In genomic region chr7:12090757-12091134, GRCh38 we compare ENCODE assay signal across 15 cellular contexts.
"Had no signal": no experiment of that assay in that cellular context is flagged by ENCODE, and none has a peak within 500 bp of the region (broad histone marks: within the 10 kb centered on the region; RNA-seq: fewer than 3 reads in every experiment).

No MANE protein-coding gene starts in this region.

- H3K9me3 Mint-ChIP-seq: activated T-helper 1 cell treated with anti-CD3 and anti-CD28 coated beads, Interleukin-12 subunit alpha, Interleukin-12 subunit beta, Interleukin-2, Interleukin-4 antibody, amounts not matched to agents 30 ng/mL and 10 ng/mL and 1 ng/mL, durations not matched to agents 14 hours and 24 hours and 36 hours; type B pancreatic cell had no signal

- H3K27me3 ChIP-seq: ascending aorta, gastrocnemius medialis, heart left ventricle had no signal

- DNase-seq: activated naive CD8-positive, alpha-beta T cell treated with anti-CD3 and anti-CD28 coated beads, Interleukin-2, amount 10 ng/mL, durations not matched to agents 7 days and 5 days; gastrocnemius medialis; mammary epithelial cell; naive B cell; stimulated activated CD4-positive, alpha-beta T cell treated with anti-CD3 and anti-CD28 coated beads, Interleukin-4, amount 100 ng/mL, for 24 hours; stimulated activated naive CD4-positive, alpha-beta T cell treated with Interleukin-2 at 50 U/mL for 16 hours; T-cell; T-helper 9 cell had no signal

- H3K27ac Mint-ChIP-seq: activated naive CD8-positive, alpha-beta T cell treated with anti-CD3 and anti-CD28 coated beads, Interleukin-2, amount 10 ng/mL, durations not matched to agents 7 days and 5 days; activated T-helper 1 cell treated with anti-CD3 and anti-CD28 coated beads, Interleukin-12 subunit alpha, Interleukin-12 subunit beta, Interleukin-2, Interleukin-4 antibody, amounts not matched to agents 30 ng/mL and 10 ng/mL and 1 ng/mL, durations not matched to agents 14 hours and 24 hours and 36 hours; naive B cell; T-cell; type B pancreatic cell had no signal

- H3K27ac ChIP-seq: ascending aorta, epithelial cell of prostate, gastrocnemius medialis, heart left ventricle had no signal

- ATAC-seq: activated CD4-positive, CD25-positive, alpha-beta regulatory T cell treated with anti-CD3 and anti-CD28 coated beads, Interleukin-2, amount 50 U/mL, for 24 hours; gastrocnemius medialis; heart left ventricle; left lobe of liver; T-cell had no signal

- H3K27me3 Mint-ChIP-seq: activated naive CD8-positive, alpha-beta T cell treated with anti-CD3 and anti-CD28 coated beads, Interleukin-2, amount 10 ng/mL, durations not matched to agents 7 days and 5 days; type B pancreatic cell had no signal

- H3K9me3 ChIP-seq: ascending aorta, gastrocnemius medialis had no signal

- H3K36me3 ChIP-seq: ascending aorta, gastrocnemius medialis, heart left ventricle had no signal

- H3K4me1 Mint-ChIP-seq: naive B cell, T-cell had no signal

- H3K36me3 Mint-ChIP-seq: activated naive CD8-positive, alpha-beta T cell treated with anti-CD3 and anti-CD28 coated beads, Interleukin-2, amount 10 ng/mL, durations not matched to agents 7 days and 5 days; naive B cell; T-cell; type B pancreatic cell had no signal

- H3K4me3 Mint-ChIP-seq: activated naive CD8-positive, alpha-beta T cell treated with anti-CD3 and anti-CD28 coated beads, Interleukin-2, amount 10 ng/mL, durations not matched to agents 7 days and 5 days; activated T-helper 1 cell treated with anti-CD3 and anti-CD28 coated beads, Interleukin-12 subunit alpha, Interleukin-12 subunit beta, Interleukin-2, Interleukin-4 antibody, amounts not matched to agents 30 ng/mL and 10 ng/mL and 1 ng/mL, durations not matched to agents 14 hours and 24 hours and 36 hours; naive B cell; T-cell; type B pancreatic cell had no signal

- H3K4me3 ChIP-seq: ascending aorta, gastrocnemius medialis, heart left ventricle had no signal

- H3K4me1 ChIP-seq: ascending aorta, gastrocnemius medialis, heart left ventricle had no signal
